ENCODE assay signal across 23 cellular contexts in genomic region chr5:78630047-78630446, GRCh38.
"Had no signal": no experiment of that assay in that cellular context is flagged by ENCODE, and none has a peak within 500 bp of the region (broad histone marks: within the 10 kb centered on the region; RNA-seq: fewer than 3 reads in every experiment).

No MANE protein-coding gene starts in this region.

- H3K4me1 ChIP-seq: foreskin keratinocyte, lower lobe of right lung had no signal

- H3K9me3 Mint-ChIP-seq: dendritic cell treated with granulocyte-macrophage colony-stimulating factor and Interleukin-4, amounts not matched to agents 40 ng/mL and 50 ng/mL, for 4 days; effector memory CD8-positive, alpha-beta T cell; memory B cell; natural killer cell treated with Interleukin-12 subunit alpha and Interleukin-12 subunit beta and Interleukin-15 and Interleukin-18, amount 100 ng/mL, for 72 hours; type B pancreatic cell had no signal

- H3K27me3 ChIP-seq: foreskin keratinocyte, left lung, sigmoid colon, stomach had no signal

- H3K27me3 Mint-ChIP-seq: memory B cell had no signal

- DNase-seq: effector memory CD8-positive, alpha-beta T cell; foreskin keratinocyte; head of caudate nucleus; hippocampal formation; kidney glomerular epithelial cell; left lung; lower lobe of right lung; midbrain; posterior cingulate gyrus; sigmoid colon; stimulated activated CD4-positive, alpha-beta T cell treated with anti-CD3 and anti-CD28 coated beads, Interleukin-2, amount 100 ng/mL, for 24 hours; stimulated activated CD4-positive, alpha-beta T cell treated with anti-CD3 and anti-CD28 coated beads, Interleukin-4, amount 100 ng/mL, for 4 hours; stimulated activated naive CD4-positive, alpha-beta T cell; stomach had no signal

- H3K27ac ChIP-seq: foreskin keratinocyte, left lung, lower lobe of right lung, skin epidermis, stomach had no signal

- H3K27ac Mint-ChIP-seq: dendritic cell treated with granulocyte-macrophage colony-stimulating factor and Interleukin-4, amounts not matched to agents 40 ng/mL and 50 ng/mL, for 4 days; effector memory CD8-positive, alpha-beta T cell; memory B cell; natural killer cell treated with Interleukin-12 subunit alpha and Interleukin-12 subunit beta and Interleukin-15 and Interleukin-18, amount 100 ng/mL, for 72 hours; type B pancreatic cell had no signal

- H3K36me3 Mint-ChIP-seq: natural killer cell treated with Interleukin-12 subunit alpha and Interleukin-12 subunit beta and Interleukin-15 and Interleukin-18, amount 100 ng/mL, for 72 hours had no signal

- H3K4me3 Mint-ChIP-seq: dendritic cell treated with granulocyte-macrophage colony-stimulating factor and Interleukin-4, amounts not matched to agents 40 ng/mL and 50 ng/mL, for 4 days; effector memory CD8-positive, alpha-beta T cell; memory B cell; natural killer cell treated with Interleukin-12 subunit alpha and Interleukin-12 subunit beta and Interleukin-15 and Interleukin-18, amount 100 ng/mL, for 72 hours; type B pancreatic cell had no signal

- H3K9me3 ChIP-seq: left lung, lower lobe of right lung, sigmoid colon, stomach had no signal

- ATAC-seq: effector memory CD8-positive, alpha-beta T cell; foreskin keratinocyte; left lung; lower lobe of right lung; natural killer cell treated with Interleukin-12 subunit alpha and Interleukin-12 subunit beta and Interleukin-15 and Interleukin-18, amount 100 ng/mL, for 72 hours had no signal

- H3K4me3 ChIP-seq: left lung, lower lobe of right lung, sigmoid colon, skin epidermis, stomach had no signal

- FAIRE-seq: colon, endothelial cell of umbilical vein, islet of Langerhans, urothelium cell line had no signal
